1 cellular context compared by ENCODE assay signal in the genomic region with DNA sequence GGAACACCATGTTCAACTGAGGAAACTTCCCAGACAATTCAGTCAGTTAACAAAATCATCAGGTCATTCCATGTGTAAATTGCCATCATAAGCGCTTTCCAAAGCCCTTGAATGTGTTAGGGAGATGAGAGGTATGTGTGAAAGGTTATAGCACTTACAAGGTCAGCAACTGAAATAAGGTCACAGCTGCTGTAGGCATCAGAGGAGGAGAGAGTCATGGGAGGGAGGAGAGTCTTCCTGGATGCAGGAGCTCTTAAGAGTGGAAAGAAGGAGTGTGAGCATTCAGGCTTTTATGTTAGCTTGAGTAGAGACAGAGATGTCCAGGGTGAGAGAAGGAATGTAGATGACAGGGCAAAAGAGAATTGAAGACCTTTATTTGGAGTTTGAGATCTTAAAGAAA.
TF ChIP-seq lines count a peak whose summit lies in the region.

No MANE protein-coding gene starts in this region.

TF ChIP-seq in WTC11, 78 proteins besides CTCF, POLR2A, EP300 and RAD21 (continued from another document):
- TF ChIP-seq, protein P1, sequence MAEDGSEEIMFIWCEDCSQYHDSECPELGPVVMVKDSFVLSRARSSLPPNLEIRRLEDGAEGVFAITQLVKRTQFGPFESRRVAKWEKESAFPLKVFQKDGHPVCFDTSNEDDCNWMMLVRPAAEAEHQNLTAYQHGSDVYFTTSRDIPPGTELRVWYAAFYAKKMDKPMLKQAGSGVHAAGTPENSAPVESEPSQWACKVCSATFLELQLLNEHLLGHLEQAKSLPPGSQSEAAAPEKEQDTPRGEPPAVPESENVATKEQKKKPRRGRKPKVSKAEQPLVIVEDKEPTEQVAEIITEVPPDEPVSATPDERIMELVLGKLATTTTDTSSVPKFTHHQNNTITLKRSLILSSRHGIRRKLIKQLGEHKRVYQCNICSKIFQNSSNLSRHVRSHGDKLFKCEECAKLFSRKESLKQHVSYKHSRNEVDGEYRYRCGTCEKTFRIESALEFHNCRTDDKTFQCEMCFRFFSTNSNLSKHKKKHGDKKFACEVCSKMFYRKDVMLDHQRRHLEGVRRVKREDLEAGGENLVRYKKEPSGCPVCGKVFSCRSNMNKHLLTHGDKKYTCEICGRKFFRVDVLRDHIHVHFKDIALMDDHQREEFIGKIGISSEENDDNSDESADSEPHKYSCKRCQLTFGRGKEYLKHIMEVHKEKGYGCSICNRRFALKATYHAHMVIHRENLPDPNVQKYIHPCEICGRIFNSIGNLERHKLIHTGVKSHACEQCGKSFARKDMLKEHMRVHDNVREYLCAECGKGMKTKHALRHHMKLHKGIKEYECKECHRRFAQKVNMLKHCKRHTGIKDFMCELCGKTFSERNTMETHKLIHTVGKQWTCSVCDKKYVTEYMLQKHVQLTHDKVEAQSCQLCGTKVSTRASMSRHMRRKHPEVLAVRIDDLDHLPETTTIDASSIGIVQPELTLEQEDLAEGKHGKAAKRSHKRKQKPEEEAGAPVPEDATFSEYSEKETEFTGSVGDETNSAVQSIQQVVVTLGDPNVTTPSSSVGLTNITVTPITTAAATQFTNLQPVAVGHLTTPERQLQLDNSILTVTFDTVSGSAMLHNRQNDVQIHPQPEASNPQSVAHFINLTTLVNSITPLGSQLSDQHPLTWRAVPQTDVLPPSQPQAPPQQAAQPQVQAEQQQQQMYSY (CRISPR knock-in tag; IDR thresholded peaks at IDR 0.05), result no peak
- TF ChIP-seq E2F4 (CRISPR knock-in tag; IDR thresholded peaks at IDR 0.05; ENCODE audit: borderline replicate concordance, low read depth), result no peak
TF ChIP-seq in WTC11: peak in this region for 0.
